33 cellular contexts compared by ENCODE assay signal in the genomic region with DNA sequence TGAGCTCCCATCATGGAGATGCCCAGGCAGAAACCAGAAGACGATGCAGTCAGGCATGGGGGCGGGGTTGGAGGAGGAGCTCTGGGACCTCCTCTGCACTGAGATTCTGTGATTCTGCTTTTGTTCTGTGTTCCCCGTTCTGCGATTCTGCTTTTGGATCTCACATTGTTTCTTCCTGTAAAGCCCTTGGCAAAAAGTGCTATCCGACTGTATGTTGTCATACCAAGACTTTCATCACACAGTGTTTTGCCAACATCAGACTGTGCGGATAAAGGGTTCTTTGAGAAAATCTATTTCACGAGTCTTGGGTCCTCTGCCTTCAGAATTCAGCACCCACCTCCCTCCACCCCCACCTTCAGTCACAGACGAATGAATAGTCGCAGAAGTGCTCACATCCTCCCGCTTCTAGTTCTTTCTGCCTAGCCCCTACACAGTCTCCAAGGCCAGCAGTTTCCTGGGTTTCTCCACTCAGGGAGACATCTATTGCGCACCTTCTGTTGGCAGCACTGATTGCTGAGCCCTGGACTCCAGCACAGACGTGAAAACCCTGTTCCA. TPM values are rescaled to one million over a fixed set of nuclear protein-coding genes. Genes with fewer than 3 reads are reported as not detected.
A peak's percentile ranks its signal among the peaks of the same experiment; 100 is the strongest.
DNase-seq lines count a peak whose midpoint lies in the region; ATAC-seq and TF ChIP-seq lines count a peak whose summit lies in the region.
"Had no signal": no experiment of that assay in that cellular context is flagged by ENCODE, and none has a peak within 500 bp of the region (broad histone marks: within the 10 kb centered on the region; RNA-seq: fewer than 3 reads in every experiment).

No MANE protein-coding gene starts in this region.

- H3K9me3 ChIP-seq in left ventricle myocardium inferior (replicated peaks), result no peaks in the 10 kb centered on the region
- H3K9me3 ChIP-seq: heart left ventricle, SJSA1, suprapubic skin, upper lobe of left lung had no signal

- intact Hi-C loops in Right ventricle myocardium inferior (cut with DNase I), result no loop called here
- intact Hi-C loops in left ventricle myocardium inferior (cut with micrococcal nuclease), result no loop called here
- intact Hi-C loops in head of caudate nucleus (cut with DNase I), result no loop called here
- intact Hi-C loops in sciatic nerve (cut with DNase I), result no loop called here

- H3K27ac Mint-ChIP-seq in WTC11, result peak overlapping the region; percentile 66; the same call in 1 of the 2 replicates
- H3K27ac Mint-ChIP-seq in activated naive CD8-positive, alpha-beta T cell treated with anti-CD3 and anti-CD28 coated beads, Interleukin-2, amount 50 U/mL, for 24 hours, result no peak overlapping the region
- H3K27ac Mint-ChIP-seq: activated CD8-positive, alpha-beta memory T cell treated with anti-CD3 and anti-CD28 coated beads, Interleukin-2, amount 10 ng/mL, durations not matched to agents 7 days and 5 days; activated naive CD8-positive, alpha-beta T cell treated with anti-CD3 and anti-CD28 coated beads for 36 hours; T-cell had no signal

- H3K4me1 ChIP-seq in left ventricle myocardium inferior, result no peaks in the 10 kb centered on the region
- H3K4me1 ChIP-seq: SJSA1, suprapubic skin, upper lobe of left lung had no signal

- H3K36me3 Mint-ChIP-seq in WTC11, result no peaks in the 10 kb centered on the region
- no peaks in the 10 kb centered on the region for H3K36me3 Mint-ChIP-seq in activated naive CD8-positive, alpha-beta T cell treated with anti-CD3 and anti-CD28 coated beads, Interleukin-2, amount 50 U/mL, for 24 hours (ENCODE audit: low read depth)
- H3K36me3 Mint-ChIP-seq: activated CD8-positive, alpha-beta memory T cell treated with anti-CD3 and anti-CD28 coated beads, Interleukin-2, amount 10 ng/mL, durations not matched to agents 7 days and 5 days had no signal

- no peak overlapping the region for H3K27ac ChIP-seq in left ventricle myocardium inferior (replicated peaks)
- H3K27ac ChIP-seq: 22Rv1, heart left ventricle, KMS-11, SJSA1, suprapubic skin, upper lobe of left lung had no signal

- CTCF ChIA-PET in WTC11 (lab: Charles Lee), result interaction anchor here (0.6 to 2.1 kb wide), 7 partner anchors 10 to 252 kb away, joined by 3 to 28 read pairs (median 3); no protein-coding TSS in a partner anchor

- peaks cover 52% of the 10 kb centered on the region for H3K4me1 Mint-ChIP-seq in WTC11
- H3K4me1 Mint-ChIP-seq in activated naive CD8-positive, alpha-beta T cell treated with anti-CD3 and anti-CD28 coated beads, Interleukin-2, amount 50 U/mL, for 24 hours, result no peaks in the 10 kb centered on the region

- TF ChIP-seq CTCF in left ventricle myocardium inferior (IDR thresholded peaks at IDR 0.05; ENCODE audit: borderline replicate concordance), result no peak
- no peak for TF ChIP-seq CTCF in WTC11 (IDR thresholded peaks at IDR 0.05)

- H3K27me3 Mint-ChIP-seq in WTC11 (ENCODE audit: low read depth), result no peaks in the 10 kb centered on the region
- no peaks in the 10 kb centered on the region for H3K27me3 Mint-ChIP-seq in activated naive CD8-positive, alpha-beta T cell treated with anti-CD3 and anti-CD28 coated beads, Interleukin-2, amount 50 U/mL, for 24 hours

- H3K36me3 ChIP-seq in left ventricle myocardium inferior, result no peaks in the 10 kb centered on the region
- H3K36me3 ChIP-seq: heart left ventricle, SJSA1, upper lobe of left lung had no signal

- no peak overlapping the region for H3K4me3 ChIP-seq in left ventricle myocardium inferior
- H3K4me3 ChIP-seq: heart left ventricle, lung, SJSA1, smooth muscle cell, suprapubic skin, upper lobe of left lung had no signal

- H3K4me3 Mint-ChIP-seq in WTC11, result peak overlapping the region; percentile 14; the same call in 1 of the 2 replicates
- H3K4me3 Mint-ChIP-seq in activated naive CD8-positive, alpha-beta T cell treated with anti-CD3 and anti-CD28 coated beads, Interleukin-2, amount 50 U/mL, for 24 hours, result no peak overlapping the region
- H3K4me3 Mint-ChIP-seq: activated CD8-positive, alpha-beta memory T cell treated with anti-CD3 and anti-CD28 coated beads, Interleukin-2, amount 10 ng/mL, durations not matched to agents 7 days and 5 days; activated naive CD8-positive, alpha-beta T cell treated with anti-CD3 and anti-CD28 coated beads for 36 hours; activated T-cell treated with anti-CD3 and anti-CD28 coated beads, Interleukin-2, amount 50 U/mL, for 4 hours; CD4-positive, CD25-positive, alpha-beta regulatory T cell; naive thymus-derived CD4-positive, alpha-beta T cell; T-cell had no signal

- peak; percentile 16 for ATAC-seq in Right ventricle myocardium inferior
- peak; percentile 82 for ATAC-seq in WTC11
- peak; percentile 65 for ATAC-seq in sciatic nerve
- no peak for ATAC-seq in activated naive CD8-positive, alpha-beta T cell treated with anti-CD3 and anti-CD28 coated beads, Interleukin-2, amount 50 U/mL, for 24 hours
- no peak for ATAC-seq in GM19397 (IDR thresholded peaks at IDR 0.05; ENCODE audit: unreplicated experiment)
- ATAC-seq: activated CD8-positive, alpha-beta memory T cell treated with anti-CD3 and anti-CD28 coated beads, Interleukin-2, amount 10 ng/mL, durations not matched to agents 7 days and 5 days; activated T-cell treated with anti-CD3 and anti-CD28 coated beads, Interleukin-2, amount 50 U/mL, for 4 hours; T-cell had no signal

- peaks cover 24% of the 10 kb centered on the region for H3K27me3 ChIP-seq in left ventricle myocardium inferior (ENCODE audit: low read depth)
- H3K27me3 ChIP-seq: upper lobe of left lung had no signal

- DNase-seq in Right ventricle myocardium inferior (ENCODE audit: missing footprints) (no peak), left ventricle myocardium inferior (no peak), WTC11 (ENCODE audit: low spot score) (peak; percentile 33), head of caudate nucleus (peak in 41 of 42 donors; percentile 32 to 82 (median 60)), sciatic nerve (ENCODE audit: low spot score) (no peak), NCI-H2227 treated with DMSO at 0.1 percent for 48 hours (lab: John Stamatoyannopoulos, UW) (no peak)
- DNase-seq in activated naive CD8-positive, alpha-beta T cell treated with anti-CD3 and anti-CD28 coated beads, Interleukin-2, amount 50 U/mL, for 24 hours, result no peak
- DNase-seq: activated CD4-positive, CD25-positive, alpha-beta regulatory T cell; activated CD8-positive, alpha-beta memory T cell treated with anti-CD3 and anti-CD28 coated beads, Interleukin-2, amount 10 ng/mL, durations not matched to agents 7 days and 5 days; activated gamma-delta T cell; activated naive CD8-positive, alpha-beta T cell treated with anti-CD3 and anti-CD28 coated beads for 36 hours; activated T-cell treated with anti-CD3 and anti-CD28 coated beads, Interleukin-2, amount 50 U/mL, for 4 hours; aorta; CD4-positive, CD25-positive, alpha-beta regulatory T cell; cortex of kidney; DND-41; foreskin fibroblast; heart left ventricle; kidney glomerular epithelial cell; naive thymus-derived CD4-positive, alpha-beta T cell; NCI-H1417; NCI-H2029; NCI-H526; stimulated activated naive CD4-positive, alpha-beta T cell treated with Interleukin-2 at 50 U/mL for 16 hours had no signal

- POLR2A ChIA-PET in WTC11 (lab: Charles Lee), result interaction anchor here (1.1 kb wide), 1 partner anchor 26 kb away, joined by 3 read pairs; no protein-coding TSS in a partner anchor

- H3K9me3 Mint-ChIP-seq in WTC11, result no peaks in the 10 kb centered on the region
- H3K9me3 Mint-ChIP-seq in activated naive CD8-positive, alpha-beta T cell treated with anti-CD3 and anti-CD28 coated beads, Interleukin-2, amount 50 U/mL, for 24 hours, result no peaks in the 10 kb centered on the region
- H3K9me3 Mint-ChIP-seq: activated naive CD8-positive, alpha-beta T cell treated with anti-CD3 and anti-CD28 coated beads for 36 hours; activated T-cell treated with anti-CD3 and anti-CD28 coated beads, Interleukin-2, amount 50 U/mL, for 4 hours; naive thymus-derived CD4-positive, alpha-beta T cell; T-cell had no signal

TF ChIP-seq in WTC11, 78 proteins besides CTCF, POLR2A, EP300 and RAD21 (continues in another document):
- TF ChIP-seq, protein P1, sequence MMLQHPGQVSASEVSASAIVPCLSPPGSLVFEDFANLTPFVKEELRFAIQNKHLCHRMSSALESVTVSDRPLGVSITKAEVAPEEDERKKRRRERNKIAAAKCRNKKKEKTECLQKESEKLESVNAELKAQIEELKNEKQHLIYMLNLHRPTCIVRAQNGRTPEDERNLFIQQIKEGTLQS (CRISPR knock-in tag; conservative IDR thresholded peaks at IDR 0.05), result no peak
- TF ChIP-seq, protein P2, sequence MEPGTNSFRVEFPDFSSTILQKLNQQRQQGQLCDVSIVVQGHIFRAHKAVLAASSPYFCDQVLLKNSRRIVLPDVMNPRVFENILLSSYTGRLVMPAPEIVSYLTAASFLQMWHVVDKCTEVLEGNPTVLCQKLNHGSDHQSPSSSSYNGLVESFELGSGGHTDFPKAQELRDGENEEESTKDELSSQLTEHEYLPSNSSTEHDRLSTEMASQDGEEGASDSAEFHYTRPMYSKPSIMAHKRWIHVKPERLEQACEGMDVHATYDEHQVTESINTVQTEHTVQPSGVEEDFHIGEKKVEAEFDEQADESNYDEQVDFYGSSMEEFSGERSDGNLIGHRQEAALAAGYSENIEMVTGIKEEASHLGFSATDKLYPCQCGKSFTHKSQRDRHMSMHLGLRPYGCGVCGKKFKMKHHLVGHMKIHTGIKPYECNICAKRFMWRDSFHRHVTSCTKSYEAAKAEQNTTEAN (CRISPR knock-in tag; IDR thresholded peaks at IDR 0.05), result no peak
- TF ChIP-seq USF2 (CRISPR knock-in tag; IDR thresholded peaks at IDR 0.05) (no peak), SOX15 (CRISPR knock-in tag; IDR thresholded peaks at IDR 0.05) (no peak)

RNA-seq across cellular contexts. Expression of gene PWP1, which starts 24.7 kb away (rescaled TPM):
- total RNA-seq in Right ventricle myocardium inferior (13.3 TPM), left ventricle myocardium inferior (11.7 TPM), WTC11 (2021) (42.1 to 54.2 TPM (median 46.2 TPM) in 3 replicates), sciatic nerve (26.5 TPM)

Comparison
In these comparisons a context has a peak if more than half of its experiments do, and no peak if none do; other contexts are left out.
1. ATAC-seq: peak in Right ventricle myocardium inferior (single experiment), WTC11 (single experiment) and sciatic nerve (single experiment); none in activated naive CD8-positive, alpha-beta T cell treated with anti-CD3 and anti-CD28 coated beads, Interleukin-2, amount 50 U/mL, for 24 hours (single experiment) and GM19397 (single experiment).
2. DNase-seq: peak in WTC11 (single experiment) and head of caudate nucleus (41 of 42); none in Right ventricle myocardium inferior (single experiment), left ventricle myocardium inferior (single experiment), sciatic nerve (single experiment), activated naive CD8-positive, alpha-beta T cell treated with anti-CD3 and anti-CD28 coated beads, Interleukin-2, amount 50 U/mL, for 24 hours (single experiment) and NCI-H2227 treated with DMSO at 0.1 percent for 48 hours (single experiment).